Comparison of ENCODE assay signal across 1 cellular context in genomic region chr11:68840661-68841653, GRCh38.
TF ChIP-seq lines count a peak whose summit lies in the region.

No MANE protein-coding gene starts in this region.

TF ChIP-seq in GM12878, 131 proteins besides CTCF, POLR2A, EP300 and RAD21 (continued from another document):
- TF ChIP-seq USF1 (IDR thresholded peaks at IDR 0.05; ENCODE audit: borderline replicate concordance, extremely low read length, insufficient read depth, low read depth, low read length): peak; percentile 79
- no peak for TF ChIP-seq TAF1 (IDR thresholded peaks at IDR 0.05; ENCODE audit: borderline replicate concordance, low read depth, low read length)
